ENCODE assay signal across 23 cellular contexts in genomic region chr22:23092217-23092955, GRCh38. TPM values are rescaled to one million over a fixed set of nuclear protein-coding genes. Genes with fewer than 3 reads are reported as not detected.
DNase-seq lines count a peak whose midpoint lies in the region; ATAC-seq, FAIRE-seq and TF ChIP-seq lines count a peak whose summit lies in the region.
"Had no signal": no experiment of that assay in that cellular context is flagged by ENCODE, and none has a peak within 500 bp of the region (broad histone marks: within the 10 kb centered on the region; RNA-seq: fewer than 3 reads in every experiment).

No MANE protein-coding gene starts in this region.

- ATAC-seq in K562, result no peak
- ATAC-seq: A549; CD8-positive, alpha-beta T cell had no signal

- H3K36me3 ChIP-seq in K562 (ENCODE audit: control insufficient read depth, insufficient read depth, low read length) (no peaks in the 10 kb centered on the region), osteoblast (ENCODE audit: insufficient read depth, low read length) (no peaks in the 10 kb centered on the region), ascending aorta (peaks cover 0 to 6% of the 10 kb centered on the region in 2 donors), SK-N-SH (replicated peaks in 1 of 2; ENCODE audit: control insufficient read depth in 1 of 2, insufficient read depth in 2 of 2, low read length in 1 of 2) (no peaks in the 10 kb centered on the region)

- H3K9me3 Mint-ChIP-seq in nephron progenitor cell, result no peaks in the 10 kb centered on the region
- H3K9me3 Mint-ChIP-seq: CD4-positive, alpha-beta T cell; CD8-positive, alpha-beta T cell had no signal

- no TSS peak for BruUV-seq in K562 (replicated peaks; lab: Mats Ljungman, UMichigan)

- no peak for TF ChIP-seq POLR2A in K562 (conservative IDR thresholded peaks at IDR 0.05)

- H3K36me3 Mint-ChIP-seq in nephron progenitor cell (ENCODE audit: low read depth), result no peaks in the 10 kb centered on the region
- H3K36me3 Mint-ChIP-seq: CD8-positive, alpha-beta T cell had no signal

- DNase-seq in K562 (ENCODE audit: extremely low read depth in 1 of 4, low spot score in 3 of 4) (peak in 3 of 4 experiments; percentile 52 to 56 (median 53)), nephron progenitor cell (no peak), osteoblast (ENCODE audit: insufficient read length, low spot score, missing footprints) (peak; percentile 87), urothelium cell line (ENCODE audit: low spot score) (no peak), ascending aorta (ENCODE audit: low spot score in 2 of 2) (no peak), kidney glomerular epithelial cell (lab: John Stamatoyannopoulos, UW) (no peak), SK-N-SH (no peak)
- DNase-seq: AML-193; Caco-2; Calu3; CD4-positive, alpha-beta T cell; CD8-positive, alpha-beta T cell; DMS79 treated with DMSO at 0.1 percent for 48 hours; GF-D8 had no signal

- H3K9ac ChIP-seq in K562 (ENCODE audit: insufficient read depth in 1 of 2, low read depth in 2 of 2, low read length in 2 of 2) (no peak overlapping the region), SK-N-SH (no peak overlapping the region)

- H3K9me1 ChIP-seq in K562 (ENCODE audit: control insufficient read depth, insufficient read depth, low read length), result peaks cover 47% of the 10 kb centered on the region

- in situ Hi-C loops in K562 (cut with MboI), result no loop called here

- TF ChIP-seq RAD21 in K562 (CRISPR knock-in tag; conservative IDR thresholded peaks at IDR 0.05 in 1 of 2, IDR thresholded peaks at IDR 0.05 in 1 of 2) (no peak), SK-N-SH (IDR thresholded peaks at IDR 0.05; ENCODE audit: low read length) (no peak)

- peak overlapping the region; percentile 70 for H3K27ac Mint-ChIP-seq in nephron progenitor cell
- H3K27ac Mint-ChIP-seq: B cell; CD4-positive, alpha-beta T cell; CD8-positive, alpha-beta T cell had no signal

- H3K9me2 ChIP-seq in SK-N-SH, result no peaks in the 10 kb centered on the region

- H3K4me1 Mint-ChIP-seq in nephron progenitor cell, result peaks cover 33% of the 10 kb centered on the region

- intact Hi-C loops in K562 (cut with micrococcal nuclease), result no loop called here
- intact Hi-C loops in ascending aorta (cut with DNase I), result no loop called here

- H3K4me3 Mint-ChIP-seq in nephron progenitor cell, result no peak overlapping the region
- H3K4me3 Mint-ChIP-seq: B cell; CD4-positive, alpha-beta T cell; CD8-positive, alpha-beta T cell had no signal

- H2AFZ ChIP-seq in K562 (ENCODE audit: low read depth, low read length) (no peak overlapping the region), osteoblast (ENCODE audit: low read length) (no peak overlapping the region), SK-N-SH (ENCODE audit: low read depth) (no peak overlapping the region)

- no peak for FAIRE-seq in K562 (lab: Jason Lieb, UNC)
- FAIRE-seq in urothelium cell line (lab: Jason Lieb, UNC), result peak; percentile 61
- FAIRE-seq: A549, D721Med, G401.6, GM12891 had no signal

- H3K79me2 ChIP-seq in K562 (ENCODE audit: control insufficient read depth, insufficient read depth, low read length), result no peaks in the 10 kb centered on the region
- no peaks in the 10 kb centered on the region for H3K79me2 ChIP-seq in osteoblast (ENCODE audit: insufficient read depth, low read length)
- no peaks in the 10 kb centered on the region for H3K79me2 ChIP-seq in SK-N-SH (ENCODE audit: insufficient read depth)

- H3K27ac ChIP-seq in K562 (ENCODE audit: extremely low read depth, low read depth, low read length) (no peak overlapping the region), osteoblast (ENCODE audit: low read depth, low read length) (no peak overlapping the region), ascending aorta (no peak overlapping the region), SK-N-SH (ENCODE audit: low read depth in 2 of 2, low read length in 1 of 2) (no peak overlapping the region)
- H3K27ac ChIP-seq: 22Rv1; A549; BLaER1 treated with 17β-estradiol and CSF1 and Interleukin-3, amounts not matched to agents 10 nM and 100 nM; C4-2B had no signal

- H4K20me1 ChIP-seq in K562 (replicated peaks; ENCODE audit: control insufficient read depth, insufficient read depth, low read length) (peaks cover 95% of the 10 kb centered on the region), osteoblast (ENCODE audit: insufficient read depth, low read length) (no peaks in the 10 kb centered on the region), SK-N-SH (ENCODE audit: insufficient read depth) (no peaks in the 10 kb centered on the region)

- H3K27me3 ChIP-seq in K562 (ENCODE audit: control insufficient read depth in 2 of 2, insufficient read depth in 2 of 2, low read length in 2 of 2), result peaks cover 69 to 94% of the 10 kb centered on the region in 2 experiments
- H3K27me3 ChIP-seq in osteoblast (ENCODE audit: insufficient read depth, low read length), result no peaks in the 10 kb centered on the region
- no peaks in the 10 kb centered on the region for H3K27me3 ChIP-seq in ascending aorta
- H3K27me3 ChIP-seq in SK-N-SH (ENCODE audit: insufficient read depth), result no peaks in the 10 kb centered on the region
- H3K27me3 ChIP-seq: BLaER1 treated with 17β-estradiol and CSF1 and Interleukin-3, amounts not matched to agents 10 nM and 100 nM had no signal

- H3K9me3 ChIP-seq in K562 (replicated peaks; ENCODE audit: control insufficient read depth, insufficient read depth, low read depth, low read length) (no peaks in the 10 kb centered on the region; the same call in 1 of the 2 replicates), osteoblast (ENCODE audit: low read depth, low read length) (no peaks in the 10 kb centered on the region), ascending aorta (no peaks in the 10 kb centered on the region), SK-N-SH (no peaks in the 10 kb centered on the region)
- H3K9me3 ChIP-seq: A549; BLaER1 treated with 17β-estradiol and CSF1 and Interleukin-3, amounts not matched to agents 10 nM and 100 nM; Caco-2 had no signal

- H3K4me1 ChIP-seq in K562 (replicated peaks in 1 of 2; ENCODE audit: control insufficient read depth in 2 of 2, insufficient read depth in 2 of 2, low read length in 2 of 2) (peaks cover 7 to 35% of the 10 kb centered on the region in 2 experiments; a peak in 4 of 5 replicates), osteoblast (ENCODE audit: insufficient read depth, low read length) (no peaks in the 10 kb centered on the region), ascending aorta (no peaks in the 10 kb centered on the region), SK-N-SH (ENCODE audit: control insufficient read depth in 1 of 2, insufficient read depth in 2 of 2, low read depth in 1 of 2, low read length in 1 of 2) (peaks cover 0 to 10% of the 10 kb centered on the region in 2 experiments; a peak in 1 of 4 replicates)
- H3K4me1 ChIP-seq: Caco-2 had no signal

- H3K4me2 ChIP-seq in K562 (ENCODE audit: insufficient read depth, low read length) (no peak overlapping the region), osteoblast (ENCODE audit: insufficient read depth, low read length) (no peak overlapping the region), SK-N-SH (no peak overlapping the region)
- H3K4me2 ChIP-seq: A549 had no signal

- POLR2A ChIA-PET in K562 (lab: Yijun Ruan, JAX) (interaction anchor here (0.9 to 19.9 kb wide), 2 partner anchors 23 to 56 kb away, joined by 4 to 414 read pairs; no protein-coding TSS in a partner anchor), SK-N-SH (lab: Yijun Ruan, JAX) (no interaction called here)

- 2% methylated on average over 13 of the region's 13 CpGs for WGBS in K562 (ENCODE audit: insufficient coverage, low coverage, missing lambda C conversion rate)
- 76% methylated on average over 5 of the region's 13 CpGs for WGBS in SK-N-SH (ENCODE audit: low lambda C conversion rate)

- CTCF ChIA-PET in K562 (lab: Yijun Ruan, JAX; ENCODE audit: low intra/inter-chr PET ratio), result interaction anchor here (0.6 kb wide), 2 partner anchors 14 to 733 kb away, joined by 3 read pairs; no protein-coding TSS in a partner anchor
- CTCF ChIA-PET in SK-N-SH (lab: Yijun Ruan, JAX), result no interaction called here

- TF ChIP-seq CTCF in K562 (IDR thresholded peaks at IDR 0.05 in 2 of 3, conservative IDR thresholded peaks at IDR 0.05 in 1 of 3; ENCODE audit: insufficient read depth in 2 of 3, low read depth in 1 of 3, low read length in 3 of 3) (no peak), nephron progenitor cell (IDR thresholded peaks at IDR 0.05) (no peak), osteoblast (IDR thresholded peaks at IDR 0.05; ENCODE audit: extremely low read depth, low read depth, low read length) (no peak), ascending aorta (IDR thresholded peaks at IDR 0.05) (no peak), SK-N-SH (IDR thresholded peaks at IDR 0.05) (no peak)

- no peak for TF ChIP-seq EP300 in K562 (IDR thresholded peaks at IDR 0.05; ENCODE audit: low read length)
- TF ChIP-seq EP300 in SK-N-SH (IDR thresholded peaks at IDR 0.05; ENCODE audit: borderline replicate concordance in 1 of 2, low read depth in 1 of 2, low read length in 1 of 2), result no peak

- H3K4me3 ChIP-seq in K562 (no peak overlapping the region), osteoblast (ENCODE audit: insufficient read depth, low read length) (no peak overlapping the region), ascending aorta (no peak overlapping the region), SK-N-SH (ENCODE audit: low read depth in 2 of 2, low read length in 1 of 2) (no peak overlapping the region)
- H3K4me3 ChIP-seq: A549; BLaER1 treated with 17β-estradiol and CSF1 and Interleukin-3, amounts not matched to agents 10 nM and 100 nM had no signal

- H3F3A ChIP-seq in SK-N-SH (replicated peaks; ENCODE audit: insufficient read depth), result no peaks in the 10 kb centered on the region

- peaks cover 7% of the 10 kb centered on the region for H3K27me3 Mint-ChIP-seq in nephron progenitor cell (ENCODE audit: low read depth, poor library complexity)
- H3K27me3 Mint-ChIP-seq: B cell; CD4-positive, alpha-beta T cell had no signal

RNA-seq across cellular contexts. Expression of gene GNAZ, which starts 22.1 kb away (rescaled TPM):
- 0.79 and 1.2 TPM in 2 replicates for total RNA-seq in K562 (2011; cell fraction: chromatin; rRNA removed; ENCODE audit: low replicate concordance)
- total RNA-seq in K562 (2011; cell fraction: nucleolus; rRNA removed), result 0.50 and 0.79 TPM in 2 replicates
- total RNA-seq in K562 (2011; cell fraction: nucleoplasm; rRNA removed), result 0.29 and 0.46 TPM in 2 replicates
- 0.14 and 0.24 TPM in 2 replicates for total RNA-seq in K562 (2014; rRNA removed)
- total RNA-seq in K562 (2014; rRNA removed; fragmentation: Illumina TruSeq; extraction: Trizol), result 0.04 and 0.10 TPM in 2 replicates
- 0.04 and 0.11 TPM in 2 replicates for total RNA-seq in K562 (2015; rRNA removed; fragmentation: Illumina TruSeq; extraction: Trizol)
- 0.22 and 0.74 TPM in 2 replicates for total RNA-seq in K562 (2021)
- polyA plus RNA-seq in K562 (2011; rRNA removed), result 0.13 and 0.22 TPM in 2 replicates
- 0.15 and 0.31 TPM in 2 replicates for polyA plus RNA-seq in K562 (2011; cell fraction: cytosol; rRNA removed)
- polyA plus RNA-seq in K562 (2011; cell fraction: nucleus; rRNA removed), result 0.35 and 0.60 TPM in 2 replicates
- 0.14 and 0.26 TPM in 2 replicates for polyA plus RNA-seq in K562 (2012)
- 0.12 and 0.13 TPM in 2 replicates for polyA plus RNA-seq in K562 (2014; fragmentation: Illumina TruSeq; extraction: Trizol)
- polyA plus RNA-seq in K562 (2014; fragmentation: Nextera tagmentation; extraction: Ambion mirVana), result not detected
- polyA plus RNA-seq in K562 (2014; rRNA removed), result 0.18 TPM in 1 of 2 replicates, not detected in the other
- polyA minus RNA-seq in K562 (2011; rRNA and poly(A)+ RNA removed), result 0.21 and 0.32 TPM in 2 replicates
- 0.57 TPM in 1 of 2 replicates, not detected in the other for polyA minus RNA-seq in K562 (2011; cell fraction: cytosol; rRNA and poly(A)+ RNA removed)
- polyA minus RNA-seq in K562 (2011; cell fraction: nucleus; rRNA and poly(A)+ RNA removed), result 0.40 and 0.67 TPM in 2 replicates
- total RNA-seq in osteoblast, result 0.29 and 0.72 TPM in 2 replicates
- total RNA-seq in ascending aorta, result 13.7 TPM
- polyA plus RNA-seq in SK-N-SH (2012; rRNA removed), result 5.4 and 6.5 TPM in 2 replicates
- 3.9 and 6.3 TPM in 2 replicates for polyA plus RNA-seq in SK-N-SH (2012; cell fraction: cytosol; rRNA removed)
- 3.5 and 8.9 TPM in 2 replicates for polyA plus RNA-seq in SK-N-SH (2012; cell fraction: nucleus; rRNA removed)
- total RNA-seq: CD8-positive, alpha-beta T cell had no signal

RNA-seq across cellular contexts. Expression of gene RSPH14, which starts 49.4 kb away (rescaled TPM):
- total RNA-seq in K562 (2011; cell fraction: chromatin; rRNA removed; ENCODE audit: low replicate concordance), result not detected in 2 replicates
- total RNA-seq in K562 (2011; cell fraction: nucleolus; rRNA removed), result not detected in 2 replicates
- not detected in 2 replicates for total RNA-seq in K562 (2011; cell fraction: nucleoplasm; rRNA removed)
- total RNA-seq in K562 (2014; rRNA removed), result not detected in 2 replicates
- total RNA-seq in K562 (2014; rRNA removed; fragmentation: Illumina TruSeq; extraction: Trizol), result not detected in 2 replicates
- not detected in 2 replicates for total RNA-seq in K562 (2015; rRNA removed; fragmentation: Illumina TruSeq; extraction: Trizol)
- total RNA-seq in K562 (2021), result not detected in 2 replicates
- polyA plus RNA-seq in K562 (2011; rRNA removed), result 0.24 TPM in 1 of 2 replicates, not detected in the other
- polyA plus RNA-seq in K562 (2011; cell fraction: cytosol; rRNA removed), result not detected in 2 replicates
- polyA plus RNA-seq in K562 (2011; cell fraction: nucleus; rRNA removed), result 0.27 TPM in 1 of 2 replicates, not detected in the other
- not detected in 2 replicates for polyA plus RNA-seq in K562 (2012)
- polyA plus RNA-seq in K562 (2014; fragmentation: Illumina TruSeq; extraction: Trizol), result not detected in 2 replicates
- polyA plus RNA-seq in K562 (2014; fragmentation: Nextera tagmentation; extraction: Ambion mirVana), result under 1 TPM in 1 of 2 experiments, not detected in 1; 0.35 TPM
- polyA plus RNA-seq in K562 (2014; rRNA removed), result not detected in 2 replicates
- not detected in 2 replicates for polyA minus RNA-seq in K562 (2011; rRNA and poly(A)+ RNA removed)
- polyA minus RNA-seq in K562 (2011; cell fraction: cytosol; rRNA and poly(A)+ RNA removed), result not detected in 2 replicates
- not detected in 2 replicates for polyA minus RNA-seq in K562 (2011; cell fraction: nucleus; rRNA and poly(A)+ RNA removed)
- under 0.01 TPM in 1 of 2 replicates, not detected in the other for total RNA-seq in osteoblast
- total RNA-seq in ascending aorta, result not detected
- polyA plus RNA-seq in SK-N-SH (2012; rRNA removed), result 1.7 and 1.8 TPM in 2 replicates
- polyA plus RNA-seq in SK-N-SH (2012; cell fraction: cytosol; rRNA removed), result 1.4 and 1.5 TPM in 2 replicates
- 2.0 and 2.4 TPM in 2 replicates for polyA plus RNA-seq in SK-N-SH (2012; cell fraction: nucleus; rRNA removed)
- total RNA-seq: A172, B cell, Calu3 had no signal

RNA-seq across cellular contexts. Expression of gene RAB36, which starts 52.9 kb away (rescaled TPM):
- total RNA-seq in K562 (2011; cell fraction: chromatin; rRNA removed; ENCODE audit: low replicate concordance), result not detected in 2 replicates
- total RNA-seq in K562 (2011; cell fraction: nucleolus; rRNA removed), result not detected in 2 replicates
- total RNA-seq in K562 (2011; cell fraction: nucleoplasm; rRNA removed), result not detected in 2 replicates
- total RNA-seq in K562 (2014; rRNA removed), result 0.04 and 0.50 TPM in 2 replicates
- not detected in 2 replicates for total RNA-seq in K562 (2014; rRNA removed; fragmentation: Illumina TruSeq; extraction: Trizol)
- not detected in 2 replicates for total RNA-seq in K562 (2015; rRNA removed; fragmentation: Illumina TruSeq; extraction: Trizol)
- total RNA-seq in K562 (2021), result 0.09 TPM in 1 of 2 replicates, not detected in the other
- 0.01 and 0.04 TPM in 2 replicates for polyA plus RNA-seq in K562 (2011; rRNA removed)
- 0.58 TPM in 1 of 2 replicates, not detected in the other for polyA plus RNA-seq in K562 (2011; cell fraction: cytosol; rRNA removed)
- 0.06 TPM in 1 of 2 replicates, not detected in the other for polyA plus RNA-seq in K562 (2011; cell fraction: nucleus; rRNA removed)
- polyA plus RNA-seq in K562 (2012), result 0.08 and 0.18 TPM in 2 replicates
- polyA plus RNA-seq in K562 (2014; fragmentation: Illumina TruSeq; extraction: Trizol), result not detected in 2 replicates
- under 1 TPM; 0.04 to 0.08 TPM for polyA plus RNA-seq in K562 (2014; fragmentation: Nextera tagmentation; extraction: Ambion mirVana)
- 0.08 TPM in 1 of 2 replicates, not detected in the other for polyA plus RNA-seq in K562 (2014; rRNA removed)
- 0.42 TPM in 1 of 2 replicates, not detected in the other for polyA minus RNA-seq in K562 (2011; rRNA and poly(A)+ RNA removed)
- polyA minus RNA-seq in K562 (2011; cell fraction: cytosol; rRNA and poly(A)+ RNA removed), result not detected in 2 replicates
- 0.11 and 0.40 TPM in 2 replicates for polyA minus RNA-seq in K562 (2011; cell fraction: nucleus; rRNA and poly(A)+ RNA removed)
- 7.6 and 8.5 TPM in 2 replicates for total RNA-seq in osteoblast
- total RNA-seq in ascending aorta, result 1.8 TPM
- 6.6 and 6.8 TPM in 2 replicates for polyA plus RNA-seq in SK-N-SH (2012; rRNA removed)
- 3.5 and 5.0 TPM in 2 replicates for polyA plus RNA-seq in SK-N-SH (2012; cell fraction: cytosol; rRNA removed)
- polyA plus RNA-seq in SK-N-SH (2012; cell fraction: nucleus; rRNA removed), result 10.6 TPM in 2 replicates

Comparison
In these comparisons a context has a peak if more than half of its experiments do, and no peak if none do; other contexts are left out.
1. DNase-seq: peak in K562 (3 of 4) and osteoblast (single experiment); none in nephron progenitor cell (single experiment), urothelium cell line (single experiment), ascending aorta (0 of 2), kidney glomerular epithelial cell (single experiment) and SK-N-SH (single experiment).